ENCODE assay signal across 1 cellular context in the genomic region with DNA sequence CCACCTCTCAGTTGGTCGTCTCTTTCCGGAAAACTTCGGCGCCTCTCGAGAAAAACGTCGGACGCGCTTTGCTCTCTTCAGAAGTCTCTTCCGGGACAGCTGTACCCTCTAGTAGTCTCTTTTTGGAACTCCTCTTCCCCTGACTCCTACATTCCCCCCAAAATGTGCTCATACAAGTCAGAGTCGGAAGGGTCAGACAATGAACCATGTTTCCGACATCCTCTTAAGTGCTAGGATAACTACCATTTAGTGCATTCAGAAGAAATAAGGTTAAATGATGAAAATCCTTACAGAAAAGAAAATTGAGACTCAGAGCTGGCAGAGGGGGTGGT.
TF ChIP-seq lines count a peak whose summit lies in the region.

No MANE protein-coding gene starts in this region.

TF ChIP-seq in IMR-90, 13 proteins besides CTCF, POLR2A, EP300 and RAD21 (continued from another document):
- TF ChIP-seq CEBPB (IDR thresholded peaks at IDR 0.05; ENCODE audit: low read depth, low read length), result no peak
- no peak for TF ChIP-seq CHD1 (IDR thresholded peaks at IDR 0.05; ENCODE audit: low read depth, low read length)
- TF ChIP-seq SMC3 (IDR thresholded peaks at IDR 0.05; ENCODE audit: low read depth, low read length), result no peak
- no peak for TF ChIP-seq MAZ (IDR thresholded peaks at IDR 0.05; ENCODE audit: borderline replicate concordance, low read depth, low read length)
- TF ChIP-seq RCOR1 (IDR thresholded peaks at IDR 0.05; ENCODE audit: insufficient replicate concordance, low read length), result no peak
